ENCODE assay signal across 10 cellular contexts in the genomic region with DNA sequence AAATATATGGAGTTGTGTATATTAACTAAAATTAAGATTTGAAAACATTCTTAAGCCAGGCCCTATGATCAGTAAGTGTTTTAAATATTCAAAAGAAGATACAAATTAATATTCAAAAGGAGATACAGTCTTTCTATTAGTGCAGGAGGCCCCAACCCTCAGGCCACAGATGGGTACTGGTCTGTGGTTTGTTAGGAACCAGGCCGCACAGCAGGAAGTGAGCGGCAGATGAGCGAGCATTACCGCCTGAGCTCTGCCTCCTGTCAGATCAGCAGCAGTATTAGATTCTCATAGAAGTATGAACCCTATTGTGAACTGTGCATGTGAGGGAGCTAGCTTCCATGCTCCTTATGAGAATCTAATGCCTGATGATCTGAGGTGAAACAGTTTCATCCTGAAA.
DNase-seq lines count a peak whose midpoint lies in the region; TF ChIP-seq lines count a peak whose summit lies in the region.
"Had no signal": no experiment of that assay in that cellular context is flagged by ENCODE, and none has a peak within 500 bp of the region (broad histone marks: within the 10 kb centered on the region; RNA-seq: fewer than 3 reads in every experiment).

No MANE protein-coding gene starts in this region.

- peaks cover 61% of the 10 kb centered on the region for H3K4me1 Mint-ChIP-seq in activated naive CD4-positive, alpha-beta T cell treated with anti-CD3 and anti-CD28 coated beads, Interleukin-2, amount 50 U/mL, for 24 hours
- H3K4me1 Mint-ChIP-seq in mesothelial cell of epicardium, result peaks cover 9% of the 10 kb centered on the region

- H3K4me1 ChIP-seq in transverse colon (peaks cover 0 to 13% (median 0%) of the 10 kb centered on the region in 4 donors), HAP-1 (no peaks in the 10 kb centered on the region)
- H3K4me1 ChIP-seq: parathyroid adenoma had no signal

- no peak for TF ChIP-seq EP300 in transverse colon (IDR thresholded peaks at IDR 0.05; ENCODE audit: low read depth)

- H3K27ac Mint-ChIP-seq in activated naive CD4-positive, alpha-beta T cell treated with anti-CD3 and anti-CD28 coated beads, Interleukin-2, amount 50 U/mL, for 24 hours, result peak overlapping the region; percentile 23
- H3K27ac Mint-ChIP-seq in mesothelial cell of epicardium, result no peak overlapping the region

- H3K36me3 ChIP-seq in transverse colon (no peaks in the 10 kb centered on the region), HAP-1 (replicated peaks) (no peaks in the 10 kb centered on the region)

- 90% methylated on average over 4 of the region's 4 CpGs; no CpG with 5 or more reads in 1 of the 2 donors for WGBS in transverse colon (ENCODE audit: low coverage in 1 of 2), 2 donors

- no peak overlapping the region for H3K4me3 Mint-ChIP-seq in activated naive CD4-positive, alpha-beta T cell treated with anti-CD3 and anti-CD28 coated beads, Interleukin-2, amount 50 U/mL, for 24 hours
- no peak overlapping the region for H3K4me3 Mint-ChIP-seq in mesothelial cell of epicardium

- H3K9me3 ChIP-seq in transverse colon (no peaks in the 10 kb centered on the region), HAP-1 (no peaks in the 10 kb centered on the region)

- H3K27me3 ChIP-seq in transverse colon (no peaks in the 10 kb centered on the region), HAP-1 (ENCODE audit: low read depth) (no peaks in the 10 kb centered on the region)

- no peak for TF ChIP-seq POLR2A in transverse colon (IDR thresholded peaks at IDR 0.05)

- H3K4me3 ChIP-seq in transverse colon (no peak overlapping the region), HAP-1 (no peak overlapping the region)

- TF ChIP-seq CTCF in transverse colon (IDR thresholded peaks at IDR 0.05) (no peak), mesothelial cell of epicardium (IDR thresholded peaks at IDR 0.05; ENCODE audit: unreplicated experiment) (no peak), GM10266 (IDR thresholded peaks at IDR 0.05; ENCODE audit: control insufficient read depth, insufficient read depth, low read depth, missing control alignments) (no peak)

- DNase-seq in activated gamma-delta T cell treated with Interleukin-2 at 50 U/mL for 16 hours (peak; percentile 25), activated gamma-delta T cell (lab: John Stamatoyannopoulos, UW) (no peak), RPMI7951 (ENCODE audit: low read depth) (peak; percentile 47), transverse colon (peak; percentile 56), HAP-1 (ENCODE audit: low spot score in 2 of 2) (no peak), mesothelial cell of epicardium (ENCODE audit: low spot score in 2 of 2, unreplicated experiment in 2 of 2) (no peak), GM10266 (ENCODE audit: extremely low spot score) (no peak)
- DNase-seq: NCI-H524 had no signal

- H3K36me3 Mint-ChIP-seq in activated naive CD4-positive, alpha-beta T cell treated with anti-CD3 and anti-CD28 coated beads, Interleukin-2, amount 50 U/mL, for 24 hours, result no peaks in the 10 kb centered on the region
- no peaks in the 10 kb centered on the region for H3K36me3 Mint-ChIP-seq in mesothelial cell of epicardium

- in situ Hi-C loops in transverse colon (cut with MboI; ENCODE audit: low pct_ligation_motif_present in 1 of 4, low pct_unique_long_range_greater_than_20kb in 1 of 4, low sequenced_read_pairs in 3 of 4) (no loop called here), HAP-1 (cut with MboI; ENCODE audit: low sequenced_read_pairs) (no loop called here)

- no peaks in the 10 kb centered on the region for H3K27me3 Mint-ChIP-seq in activated naive CD4-positive, alpha-beta T cell treated with anti-CD3 and anti-CD28 coated beads, Interleukin-2, amount 50 U/mL, for 24 hours
- no peaks in the 10 kb centered on the region for H3K27me3 Mint-ChIP-seq in mesothelial cell of epicardium (ENCODE audit: low read depth)

- no peak overlapping the region for H3K27ac ChIP-seq in transverse colon
- H3K27ac ChIP-seq: parathyroid adenoma had no signal

- H3K9me3 Mint-ChIP-seq in activated naive CD4-positive, alpha-beta T cell treated with anti-CD3 and anti-CD28 coated beads, Interleukin-2, amount 50 U/mL, for 24 hours, result no peaks in the 10 kb centered on the region
- no peaks in the 10 kb centered on the region for H3K9me3 Mint-ChIP-seq in mesothelial cell of epicardium

- intact Hi-C loops in transverse colon (cut with DNase I; ENCODE audit: low total_unique reads), result no loop called here

Comparison
In these comparisons a context has a peak if more than half of its experiments do, and no peak if none do; other contexts are left out.
1. DNase-seq: peak in activated gamma-delta T cell treated with Interleukin-2 at 50 U/mL for 16 hours (single experiment), RPMI7951 (single experiment) and transverse colon (single experiment); none in activated gamma-delta T cell (single experiment), HAP-1 (0 of 2), mesothelial cell of epicardium (0 of 2) and GM10266 (single experiment).